8 cellular contexts compared by ENCODE assay signal in genomic region chr7:16071246-16071857, GRCh38.
A peak's percentile ranks its signal among the peaks of the same experiment; 100 is the strongest.
DNase-seq lines count a peak whose midpoint lies in the region; ATAC-seq, FAIRE-seq and TF ChIP-seq lines count a peak whose summit lies in the region.

No MANE protein-coding gene starts in this region.

- no peaks in the 10 kb centered on the region for H3K4me1 ChIP-seq in A549

- no peak overlapping the region for H3K4me3 Mint-ChIP-seq in nephron progenitor cell

- H3K27me3 Mint-ChIP-seq in nephron progenitor cell (ENCODE audit: low read depth, poor library complexity): no peaks in the 10 kb centered on the region

- no peaks in the 10 kb centered on the region for H3K9me3 Mint-ChIP-seq in nephron progenitor cell

- H3K27ac ChIP-seq in A549: no peak overlapping the region
- H3K27ac ChIP-seq in RWPE1: no peak overlapping the region

- ATAC-seq in A549: peak; percentile 85 to 88; a peak in 5 of 6 replicates
- ATAC-seq in HG02610 (IDR thresholded peaks at IDR 0.05; ENCODE audit: unreplicated experiment): peak; percentile 83

- no peak for TF ChIP-seq POLR2A in A549 (IDR thresholded peaks at IDR 0.05; ENCODE audit: low read length)

- peaks cover 21% of the 10 kb centered on the region for H3K4me1 Mint-ChIP-seq in nephron progenitor cell

- peak; percentile 36 for FAIRE-seq in A549 (lab: Jason Lieb, UNC)

- H3K4me2 ChIP-seq in A549: no peak overlapping the region

- DNase-seq in A549 (ENCODE audit: low read depth in 1 of 2, low spot score in 1 of 2) (peak; percentile 25 to 61), MV-4-11 (lab: John Stamatoyannopoulos, UW) (peak; percentile 51), RWPE1 (ENCODE audit: low spot score) (peak; percentile 45), epithelial cell of esophagus (ENCODE audit: low read depth) (peak; percentile 68), nephron progenitor cell (peak; percentile 33)
- no peak for DNase-seq in stimulated activated CD4-positive, alpha-beta T cell treated with anti-CD3 and anti-CD28 coated beads, Interleukin-4, amount 100 ng/mL, for 1 hour

- no peak for TF ChIP-seq EP300 in A549 (IDR thresholded peaks at IDR 0.05)

- POLR2A ChIA-PET in A549 (lab: Yijun Ruan, JAX): no interaction called here
- POLR2A ChIA-PET in RWPE1 (lab: Yijun Ruan, JAX; ENCODE audit: low non-redundant PET): no interaction called here

- no peak overlapping the region for H3K27ac Mint-ChIP-seq in nephron progenitor cell

- peak; percentile 83 to 84 for TF ChIP-seq RAD21 in A549 (conservative IDR thresholded peaks at IDR 0.05 in 1 of 2, IDR thresholded peaks at IDR 0.05 in 1 of 2)

- no peak overlapping the region for H3K4me3 ChIP-seq in A549
- no peak overlapping the region for H3K4me3 ChIP-seq in epithelial cell of esophagus (ENCODE audit: low read length)

- peak; percentile 83 for TF ChIP-seq CTCF in A549 (IDR thresholded peaks at IDR 0.05)
- TF ChIP-seq CTCF in GM12873 (IDR thresholded peaks at IDR 0.05; ENCODE audit: insufficient read depth, low read depth, low read length, missing control alignments): peak; percentile 61
- peak; percentile 81 for TF ChIP-seq CTCF in RWPE1 (conservative IDR thresholded peaks at IDR 0.05; ENCODE audit: low read depth)
- TF ChIP-seq CTCF in epithelial cell of esophagus (IDR thresholded peaks at IDR 0.05; ENCODE audit: insufficient read depth, low read depth, low read length, missing control alignments): peak; percentile 71
- peak; percentile 87 for TF ChIP-seq CTCF in nephron progenitor cell (IDR thresholded peaks at IDR 0.05)

- CTCF ChIA-PET in A549 (lab: Yijun Ruan, JAX): interaction anchor here (0.6 to 1.2 kb wide), 6 partner anchors 9 to 1142 kb away, joined by 3 to 5 read pairs (median 3); no protein-coding TSS in a partner anchor
- CTCF ChIA-PET in RWPE1 (lab: Yijun Ruan, JAX): no interaction called here

- WGBS in A549 (ENCODE audit: missing lambda C conversion rate): 3% methylated on average over 6 of the region's 6 CpGs

- H3K36me3 Mint-ChIP-seq in nephron progenitor cell (ENCODE audit: low read depth): no peaks in the 10 kb centered on the region

- no peaks in the 10 kb centered on the region for H3K9me3 ChIP-seq in A549

TF ChIP-seq in A549, 52 proteins besides CTCF, POLR2A, EP300 and RAD21:
- peak; percentile 67 for TF ChIP-seq SMC3 (IDR thresholded peaks at IDR 0.05)
- no peak for TF ChIP-seq HOXB5 (CRISPR knock-in tag; IDR thresholded peaks at IDR 0.05)
- TF ChIP-seq ZFP36 (IDR thresholded peaks at IDR 0.05; ENCODE audit: borderline replicate concordance, partially characterized antibody): no peak
